8 cellular contexts compared by ENCODE assay signal in the genomic region with DNA sequence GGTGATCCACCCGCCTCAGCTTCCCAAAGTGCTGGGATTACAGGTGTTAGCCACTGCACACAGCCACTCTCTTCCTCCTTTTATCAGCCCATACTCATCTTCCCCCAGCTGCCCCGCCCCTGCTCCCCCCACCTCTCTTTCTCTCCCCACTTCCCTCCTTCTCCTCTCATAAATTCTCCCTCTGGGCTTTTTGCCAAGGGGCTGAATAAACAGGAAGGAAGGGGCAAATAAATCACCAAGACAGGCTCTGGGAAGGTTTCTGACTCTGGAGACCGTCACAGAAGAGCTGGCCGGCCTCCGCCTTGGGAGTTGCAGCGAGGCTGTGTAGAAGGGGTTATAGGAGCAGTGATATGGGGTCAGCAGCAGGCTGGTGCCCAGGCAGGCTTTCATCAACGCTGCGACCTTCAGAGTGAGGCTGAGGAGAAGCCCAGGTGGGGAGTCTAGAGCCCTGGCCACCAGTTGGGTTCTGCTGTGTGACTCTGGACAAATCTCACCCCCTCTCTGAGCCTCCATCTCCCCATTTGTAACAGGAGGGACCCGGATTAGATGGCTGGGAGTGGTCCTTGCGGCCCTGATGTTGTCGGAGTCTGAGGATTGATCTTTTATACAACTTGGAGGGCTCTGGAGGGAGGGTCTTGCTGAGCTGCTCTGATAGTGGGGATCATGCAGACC.
DNase-seq lines count a peak whose midpoint lies in the region; ATAC-seq, FAIRE-seq and TF ChIP-seq lines count a peak whose summit lies in the region.

No MANE protein-coding gene starts in this region.

- H2BK12ac ChIP-seq in H9 (ENCODE audit: insufficient read length, low read depth, low read length): no peak overlapping the region

- no peak overlapping the region for H2AK5ac ChIP-seq in H9 (ENCODE audit: insufficient read length, low read length)

- no peak overlapping the region for H2BK20ac ChIP-seq in H9 (ENCODE audit: low read depth, low read length, poor library complexity, severe bottlenecking)

- H3K9ac ChIP-seq in H9 (ENCODE audit: extremely low read depth, insufficient read length, low read length) (no peak overlapping the region), colonic mucosa (ENCODE audit: low read depth in 2 of 2, low read length in 2 of 2) (peak overlapping the region; percentile 39 to 72)

- no peak overlapping the region for H3K18ac ChIP-seq in H9 (ENCODE audit: insufficient read length, low read depth, low read length)

- H3K27me3 ChIP-seq in H9 (ENCODE audit: insufficient read depth, low read length) (no peaks in the 10 kb centered on the region), colonic mucosa (no peaks in the 10 kb centered on the region), pancreas (no peaks in the 10 kb centered on the region)

- H3K4me3 Mint-ChIP-seq in H9: no peak overlapping the region

- no peaks in the 10 kb centered on the region for H3K9me3 Mint-ChIP-seq in H9
- no peaks in the 10 kb centered on the region for H3K9me3 Mint-ChIP-seq in activated naive CD4-positive, alpha-beta T cell treated with anti-CD3 and anti-CD28 coated beads, Interleukin-2, amount 50 U/mL, for 72 hours

- no peak overlapping the region for H3T11ph ChIP-seq in H9 (ENCODE audit: low read length)

- H3K14ac ChIP-seq in H9 (ENCODE audit: insufficient read depth, low read length): no peak overlapping the region

- no peak overlapping the region for H3K23ac ChIP-seq in H9 (ENCODE audit: insufficient read length, low read depth, low read length)

- H3K36me3 ChIP-seq in colonic mucosa (no peaks in the 10 kb centered on the region), pancreas (no peaks in the 10 kb centered on the region)

- H3K4me1 ChIP-seq in H9 (ENCODE audit: insufficient read depth, low read length): 0 out of 2 replicates have a peak, but pooled peaks cover 4% of the 10 kb centered on the region
- peaks cover 17% of the 10 kb centered on the region for H3K4me1 ChIP-seq in colonic mucosa
- no peaks in the 10 kb centered on the region for H3K4me1 ChIP-seq in pancreas

- H3K27me3 Mint-ChIP-seq in H9 (ENCODE audit: low read depth): peaks cover 16% of the 10 kb centered on the region

- no peak overlapping the region for H4K91ac ChIP-seq in H9 (ENCODE audit: insufficient read length, low read depth, low read length)

- H3K4me3 ChIP-seq in colonic mucosa (no peak overlapping the region), pancreas (no peak overlapping the region)

- H3K56ac ChIP-seq in H9 (ENCODE audit: insufficient read length, low read depth, low read length): no peak overlapping the region

- ATAC-seq in pancreas: peak; percentile 46 to 81 (median 72)
- ATAC-seq in activated naive CD4-positive, alpha-beta T cell treated with anti-CD3 and anti-CD28 coated beads, Interleukin-2, amount 50 U/mL, for 72 hours: no peak

- no peak overlapping the region for H3K27ac ChIP-seq in H9 (ENCODE audit: insufficient read length, low read depth, low read length)
- peak overlapping the region; percentile 53 for H3K27ac ChIP-seq in colonic mucosa
- H3K27ac ChIP-seq in pancreas: no peak overlapping the region

- no peaks in the 10 kb centered on the region for H3K9me3 ChIP-seq in H9 (ENCODE audit: control insufficient read depth, low read depth, low read length)
- H3K9me3 ChIP-seq in colonic mucosa: no peaks in the 10 kb centered on the region
- H3K9me3 ChIP-seq in pancreas: no peaks in the 10 kb centered on the region

- no peak for TF ChIP-seq CTCF in H9 (conservative IDR thresholded peaks at IDR 0.05)
- no peak for TF ChIP-seq CTCF in colonic mucosa (IDR thresholded peaks at IDR 0.05)
- no peak for TF ChIP-seq CTCF in pancreas (IDR thresholded peaks at IDR 0.05)

- no peaks in the 10 kb centered on the region for H3K79me2 ChIP-seq in H9 (ENCODE audit: insufficient read depth, low read length)

- H2BK120ac ChIP-seq in H9 (ENCODE audit: low read depth, low read length, poor library complexity, severe bottlenecking): no peak overlapping the region

- FAIRE-seq in pancreas (lab: Jason Lieb, UNC): no peak

- no peaks in the 10 kb centered on the region for H3K36me3 Mint-ChIP-seq in H9 (ENCODE audit: insufficient read depth in 1 of 3, low read depth in 3 of 3)
- no peaks in the 10 kb centered on the region for H3K36me3 Mint-ChIP-seq in activated naive CD4-positive, alpha-beta T cell treated with anti-CD3 and anti-CD28 coated beads, Interleukin-2, amount 50 U/mL, for 72 hours

- no peak overlapping the region for H2BK5ac ChIP-seq in H9 (ENCODE audit: insufficient read length, low read length)

- no peak overlapping the region for H3K4me2 ChIP-seq in H9 (ENCODE audit: insufficient read depth, insufficient read length, low read length)

- no peaks in the 10 kb centered on the region for H4K20me1 ChIP-seq in H9 (ENCODE audit: control insufficient read depth, insufficient read depth, insufficient read length)

- no peak overlapping the region for H3K4ac ChIP-seq in H9 (ENCODE audit: low read depth, low read length)

- no peak overlapping the region for H3K27ac Mint-ChIP-seq in H9
- peak overlapping the region in 1 of 2 donors; percentile 55 for H3K27ac Mint-ChIP-seq in activated naive CD4-positive, alpha-beta T cell treated with anti-CD3 and anti-CD28 coated beads, Interleukin-2, amount 50 U/mL, for 72 hours

- DNase-seq in H9: peak; percentile 18
- DNase-seq in NCI-H510A (lab: John Stamatoyannopoulos, UW): peak; percentile 78
- DNase-seq in colonic mucosa: peak; percentile 93
- peak in 4 of 6 donors; percentile 41 to 46 (median 42) for DNase-seq in pancreas
- no peak for DNase-seq in activated CD4-positive, alpha-beta T cell treated with anti-CD3 and anti-CD28 coated beads, Interleukin-2, amount 50 U/mL, for 1 hour
- DNase-seq in activated naive CD4-positive, alpha-beta T cell treated with anti-CD3 and anti-CD28 coated beads, Interleukin-2, amount 50 U/mL, for 72 hours (ENCODE audit: low spot score in 2 of 2): no peak
- no peak for DNase-seq in stimulated activated CD4-positive, alpha-beta T cell treated with anti-CD3 and anti-CD28 coated beads, Interleukin-2, amount 100 ng/mL, for 48 hours
- DNase-seq in T-helper 2 cell: no peak

- H3K79me1 ChIP-seq in H9 (ENCODE audit: insufficient read depth, low read depth, low read length, poor library complexity, severe bottlenecking): no peaks in the 10 kb centered on the region

- no peak overlapping the region for H4K5ac ChIP-seq in H9 (ENCODE audit: insufficient read length, low read depth, low read length)

- no peaks in the 10 kb centered on the region for H3K23me2 ChIP-seq in H9 (ENCODE audit: insufficient read length, low read depth, low read length, poor library complexity, severe bottlenecking)

- no CpG with 5 or more reads among the region's 11 CpGs for WGBS in H9 (ENCODE audit: extremely low coverage, insufficient read length, low lambda C conversion rate)
- 26 to 30% methylated on average over 11 of the region's 11 CpGs for WGBS in pancreas, 2 donors

- H2AFZ ChIP-seq in H9 (ENCODE audit: low read length): no peak overlapping the region

- H4K8ac ChIP-seq in H9 (replicated peaks; ENCODE audit: insufficient read length, low read depth, low read length): no peak overlapping the region

- intact Hi-C loops in colonic mucosa (cut with DNase I): no loop called here
- intact Hi-C loops in pancreas (cut with DNase I): no loop called here

- peaks cover 9 to 18% of the 10 kb centered on the region in 2 experiments for H3K4me1 Mint-ChIP-seq in H9

- no peak overlapping the region for H2BK15ac ChIP-seq in H9 (ENCODE audit: low read depth, low read length)

Comparison
In these comparisons a context has a peak if more than half of its experiments do, and no peak if none do; other contexts are left out.
1. DNase-seq: peak in H9 (single experiment), NCI-H510A (single experiment), colonic mucosa (single experiment) and pancreas (4 of 6); none in activated CD4-positive, alpha-beta T cell treated with anti-CD3 and anti-CD28 coated beads, Interleukin-2, amount 50 U/mL, for 1 hour (single experiment), activated naive CD4-positive, alpha-beta T cell treated with anti-CD3 and anti-CD28 coated beads, Interleukin-2, amount 50 U/mL, for 72 hours (0 of 2), stimulated activated CD4-positive, alpha-beta T cell treated with anti-CD3 and anti-CD28 coated beads, Interleukin-2, amount 100 ng/mL, for 48 hours (0 of 2) and T-helper 2 cell (0 of 5).
2. ATAC-seq: peak in pancreas (4 of 4); none in activated naive CD4-positive, alpha-beta T cell treated with anti-CD3 and anti-CD28 coated beads, Interleukin-2, amount 50 U/mL, for 72 hours (0 of 2).